25 cellular contexts compared by ENCODE assay signal in the genomic region with DNA sequence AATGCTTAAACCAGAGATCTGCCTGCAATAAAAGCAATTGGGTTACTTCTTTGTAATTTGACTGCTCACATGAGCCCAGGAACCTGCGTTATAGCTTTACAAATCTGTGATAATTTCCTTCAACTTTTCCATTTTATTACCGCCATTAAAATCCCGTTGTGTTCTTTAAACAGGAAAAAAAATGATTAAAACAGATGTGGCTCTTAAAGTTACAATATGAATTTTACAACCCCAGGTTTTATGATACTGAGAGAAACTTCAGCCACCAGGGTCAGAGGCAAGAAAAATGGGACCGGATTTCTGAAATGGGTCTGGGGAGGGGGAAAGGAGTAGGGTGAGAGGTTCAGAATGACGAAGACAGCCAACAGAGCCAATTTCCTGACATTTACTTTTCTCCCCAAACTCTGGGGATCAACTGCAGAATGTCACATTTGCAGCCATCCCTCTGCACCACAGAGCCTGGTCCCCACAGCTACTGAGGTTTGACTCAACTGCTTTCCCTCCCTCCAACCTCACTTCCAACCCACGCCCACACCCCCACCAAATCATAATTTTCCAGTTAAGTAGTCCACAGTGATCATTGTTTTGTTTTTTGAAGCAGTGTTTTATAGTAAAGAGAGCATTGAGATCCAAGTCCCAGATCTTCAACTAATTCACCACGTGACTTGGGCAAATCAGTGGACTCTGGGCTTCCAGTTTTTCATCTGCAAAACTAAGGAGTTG.
"Had no signal": no experiment of that assay in that cellular context is flagged by ENCODE, and none has a peak within 500 bp of the region (broad histone marks: within the 10 kb centered on the region; RNA-seq: fewer than 3 reads in every experiment).

No MANE protein-coding gene starts in this region.

- H3K9me3 Mint-ChIP-seq: memory B cell; nephron progenitor cell; stimulated activated effector memory CD8-positive, alpha-beta T cell treated with anti-CD3 and anti-CD28 coated beads, Interleukin-12 subunit alpha, Interleukin-12 subunit beta, amount 100 ng/mL, for 72 hours had no signal

- H3K4me1 Mint-ChIP-seq: immature natural killer cell; memory B cell; naive B cell; stimulated activated effector memory CD8-positive, alpha-beta T cell treated with anti-CD3 and anti-CD28 coated beads, Interleukin-12 subunit alpha, Interleukin-12 subunit beta, amount 100 ng/mL, for 72 hours had no signal

- H3K36me3 ChIP-seq: esophagus muscularis mucosa, gastrocnemius medialis, left ventricle myocardium inferior, lower lobe of right lung, neutrophil, right atrium auricular region, suprapubic skin, thyroid gland, upper lobe of right lung had no signal

- H3K4me1 ChIP-seq: esophagus muscularis mucosa, gastrocnemius medialis, left ventricle myocardium inferior, lower lobe of right lung, right atrium auricular region, suprapubic skin, thyroid gland, upper lobe of right lung had no signal

- H3K4me3 Mint-ChIP-seq: immature natural killer cell; memory B cell; naive B cell; nephron progenitor cell; stimulated activated effector memory CD8-positive, alpha-beta T cell treated with anti-CD3 and anti-CD28 coated beads, Interleukin-12 subunit alpha, Interleukin-12 subunit beta, amount 100 ng/mL, for 72 hours had no signal

- H3K4me3 ChIP-seq: dorsolateral prefrontal cortex, esophagus muscularis mucosa, gastrocnemius medialis, left ventricle myocardium inferior, lower lobe of right lung, right atrium auricular region, smooth muscle cell, suprapubic skin, thyroid gland, upper lobe of right lung had no signal

- H3K9me3 ChIP-seq: gastrocnemius medialis, left ventricle myocardium inferior, lower lobe of right lung, neutrophil, right atrium auricular region, suprapubic skin, thyroid gland, upper lobe of right lung had no signal

- H3K36me3 Mint-ChIP-seq: immature natural killer cell; memory B cell; naive B cell; stimulated activated effector memory CD8-positive, alpha-beta T cell treated with anti-CD3 and anti-CD28 coated beads, Interleukin-12 subunit alpha, Interleukin-12 subunit beta, amount 100 ng/mL, for 72 hours had no signal

- H3K27ac ChIP-seq: dorsolateral prefrontal cortex, epithelial cell of prostate, esophagus muscularis mucosa, gastrocnemius medialis, left ventricle myocardium inferior, lower lobe of right lung, neutrophil, right atrium auricular region, suprapubic skin, thyroid gland, upper lobe of right lung had no signal

- H3K27me3 ChIP-seq: right atrium auricular region, thyroid gland had no signal

- H3K27ac Mint-ChIP-seq: immature natural killer cell; memory B cell; naive B cell; nephron progenitor cell; stimulated activated effector memory CD8-positive, alpha-beta T cell treated with anti-CD3 and anti-CD28 coated beads, Interleukin-12 subunit alpha, Interleukin-12 subunit beta, amount 100 ng/mL, for 72 hours had no signal

- DNase-seq: central memory CD4-positive, alpha-beta T cell; cortex of kidney; dorsolateral prefrontal cortex; effector memory CD4-positive, alpha-beta T cell; gastrocnemius medialis; glutamatergic neuron; immature natural killer cell; left ventricle myocardium inferior; lower lobe of right lung; midbrain; naive B cell; nephron progenitor cell; stimulated activated CD4-positive, alpha-beta T cell treated with anti-CD3 and anti-CD28 coated beads, Interleukin-4, amount 100 ng/mL, for 1 hour; stimulated activated CD8-positive, alpha-beta memory T cell treated with anti-CD3 and anti-CD28 coated beads, Interleukin-4, amount 100 ng/mL, for 48 hours; stimulated activated naive CD8-positive, alpha-beta T cell treated with anti-CD3 and anti-CD28 coated beads, Interleukin-15, Interleukin-2, amounts not matched to agents 100 U/mL and 50 U/mL, for 24 hours; thyroid gland; upper lobe of right lung had no signal

- H3K4me2 ChIP-seq: smooth muscle cell had no signal
